In the genomic region with DNA sequence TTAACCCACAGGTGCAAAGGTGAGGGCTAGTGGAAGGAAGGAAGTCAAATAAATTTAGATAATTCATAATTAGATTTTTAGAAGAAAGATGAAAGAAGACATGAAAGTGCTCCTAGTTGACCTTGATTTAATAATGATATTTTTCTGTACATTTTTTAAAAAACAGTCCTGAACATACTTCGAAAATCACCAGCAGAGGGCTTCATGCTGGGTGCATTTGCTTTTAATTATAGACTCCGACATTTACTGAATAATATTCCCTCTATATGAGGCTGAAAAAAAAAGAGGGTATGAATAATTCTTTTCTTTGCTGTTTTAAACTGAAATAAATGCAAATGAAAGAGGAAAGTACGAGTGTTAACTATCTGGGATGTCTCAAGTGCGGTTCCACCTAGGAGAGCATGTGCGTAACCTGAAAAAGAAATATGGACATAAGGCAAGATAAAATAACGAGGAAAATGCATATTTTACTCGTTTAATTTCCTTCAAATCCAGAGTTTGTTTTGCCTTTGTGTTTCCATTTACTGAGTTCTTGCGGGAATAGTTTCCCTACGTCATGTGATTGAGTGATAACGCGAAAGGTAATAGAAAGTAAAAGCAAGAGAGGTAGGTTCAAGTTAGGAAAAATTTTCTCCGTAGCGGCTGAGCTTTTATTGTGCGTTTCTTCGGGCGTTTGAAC, we compare ENCODE assay signal across 8 cellular contexts. TPM values are rescaled to one million over a fixed set of nuclear protein-coding genes. Genes with fewer than 3 reads are reported as not detected.
DNase-seq lines count a peak whose midpoint lies in the region; ATAC-seq and TF ChIP-seq lines count a peak whose summit lies in the region.

No MANE protein-coding gene starts in this region.

- H3K27me3 ChIP-seq in AG04450 (ENCODE audit: control insufficient read depth, insufficient read depth, low read length), result peaks cover 17% of the 10 kb centered on the region
- H3K27me3 ChIP-seq in Peyer's patch, result peaks cover 0 to 12% of the 10 kb centered on the region in 2 donors
- H3K27me3 ChIP-seq in esophagus (ENCODE audit: control insufficient read depth in 1 of 2, insufficient read depth in 2 of 2, low read length in 2 of 2), result no peaks in the 10 kb centered on the region

- TF ChIP-seq POLR2A in Peyer's patch (IDR thresholded peaks at IDR 0.05), result no peak

- POLR2A ChIA-PET in AG04450 (lab: Yijun Ruan, JAX), result no interaction called here

- DNase-seq in AG04450 (ENCODE audit: low read depth, low spot score), result no peak
- no peak for DNase-seq in Peyer's patch
- peak; percentile 2 for DNase-seq in retinal pigment epithelial cell (ENCODE audit: low read depth)
- no peak for DNase-seq in NCI-H1930 (lab: John Stamatoyannopoulos, UW)
- no peak for DNase-seq in activated CD8-positive, alpha-beta memory T cell treated with anti-CD3 and anti-CD28 coated beads for 24 hours

- H3K4me3 ChIP-seq in AG04450 (ENCODE audit: low read depth, low read length) (peak overlapping the region; percentile 59), GM12875 (ENCODE audit: low read depth, low read length) (peak overlapping the region; percentile 29), Peyer's patch (peak overlapping the region; percentile 22 to 54 (median 37)), esophagus (ENCODE audit: low read depth in 1 of 2, low read length in 2 of 2) (peak overlapping the region; percentile 17 to 79), retinal pigment epithelial cell (ENCODE audit: low read length) (peak overlapping the region; percentile 54)

- TF ChIP-seq CTCF in AG04450 (IDR thresholded peaks at IDR 0.05; ENCODE audit: low read depth, low read length) (peak; percentile 54), GM12875 (IDR thresholded peaks at IDR 0.05; ENCODE audit: borderline replicate concordance, insufficient read depth, low read depth, low read length) (peak; percentile 25; the same call in 1 of the 2 replicates), Peyer's patch (IDR thresholded peaks at IDR 0.05) (peak in 2 of 6 experiments; percentile 21 to 22), retinal pigment epithelial cell (conservative IDR thresholded peaks at IDR 0.05; ENCODE audit: low read depth, low read length) (peak; percentile 59)

- WGBS in esophagus, 2 donors, result 4% methylated on average over 16 of the region's 16 CpGs

- no peak overlapping the region for H3K27ac ChIP-seq in AG04450 (ENCODE audit: low read depth, low read length)
- no peak overlapping the region for H3K27ac ChIP-seq in Peyer's patch
- H3K27ac ChIP-seq in esophagus (ENCODE audit: low read depth in 2 of 2, low read length in 1 of 2), result no peak overlapping the region

- H3K9me3 ChIP-seq in AG04450 (ENCODE audit: control insufficient read depth, insufficient read depth, low read length), result no peaks in the 10 kb centered on the region; the same call in 1 of the 2 replicates
- H3K9me3 ChIP-seq in Peyer's patch, result no peaks in the 10 kb centered on the region
- no peaks in the 10 kb centered on the region for H3K9me3 ChIP-seq in esophagus (ENCODE audit: control insufficient read depth in 2 of 2, insufficient read depth in 1 of 2, low read depth in 1 of 2, low read length in 1 of 2)

- no peaks in the 10 kb centered on the region for H3K36me3 ChIP-seq in Peyer's patch
- H3K36me3 ChIP-seq in esophagus (ENCODE audit: control insufficient read depth in 2 of 2, insufficient read depth in 2 of 2, low read length in 1 of 2), result no peaks in the 10 kb centered on the region

- CTCF ChIA-PET in AG04450 (lab: Charles Lee), result interaction anchor here (0.6 to 1.8 kb wide), 7 partner anchors 13 to 1208 kb away, joined by 4 to 11 read pairs (median 5); no protein-coding TSS in a partner anchor

- H3K4me1 ChIP-seq in Peyer's patch, result peaks cover 0 to 5% (median 0%) of the 10 kb centered on the region in 4 donors
- no peaks in the 10 kb centered on the region for H3K4me1 ChIP-seq in esophagus (ENCODE audit: control insufficient read depth in 2 of 2, insufficient read depth in 2 of 2, low read length in 1 of 2)

- ATAC-seq in HG02938 (IDR thresholded peaks at IDR 0.05; ENCODE audit: unreplicated experiment), result peak; percentile 41

RNA-seq across cellular contexts. Expression of gene TFAP2B, which starts 3.1 kb away (rescaled TPM):
- not detected in 2 replicates for polyA plus RNA-seq in AG04450 (2011; rRNA removed)
- polyA minus RNA-seq in AG04450 (2011; rRNA and poly(A)+ RNA removed), result not detected in 2 replicates
- not detected for total RNA-seq in Peyer's patch
- 1 to 10 TPM; 3.3 to 4.5 TPM for polyA plus RNA-seq in esophagus
